In the genomic region with DNA sequence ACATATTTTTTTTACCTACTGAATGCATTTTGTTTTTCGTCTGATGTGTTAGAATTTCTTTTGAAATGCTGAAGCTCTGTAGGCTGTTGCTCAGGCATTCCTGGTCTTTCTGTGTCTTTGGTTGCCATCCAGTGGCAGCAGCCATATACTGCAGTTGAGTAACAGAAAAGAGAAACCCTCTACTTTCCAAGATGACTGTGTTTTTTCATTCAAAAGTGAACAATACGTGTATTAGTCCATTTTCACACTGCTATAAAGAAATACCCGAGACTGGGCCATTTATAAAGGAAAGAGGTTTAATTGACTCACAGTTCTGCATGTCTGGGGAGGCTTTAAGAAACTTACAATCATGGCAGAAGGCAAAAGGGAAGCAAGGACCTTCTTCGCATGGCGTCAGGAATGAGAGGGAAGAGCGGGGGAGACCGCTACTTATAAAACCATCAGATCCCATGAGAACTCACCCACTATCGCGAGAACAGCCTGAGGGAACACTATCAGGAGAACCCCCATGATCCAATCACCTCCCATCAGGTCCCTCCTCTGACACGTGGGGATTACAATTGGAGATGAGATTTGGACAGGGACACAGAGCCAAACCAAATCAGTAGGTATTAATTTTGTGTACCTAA, we compare ENCODE assay signal across 8 cellular contexts. TPM values are rescaled to one million over a fixed set of nuclear protein-coding genes. Genes with fewer than 3 reads are reported as not detected.
DNase-seq lines count a peak whose midpoint lies in the region; ATAC-seq, FAIRE-seq and TF ChIP-seq lines count a peak whose summit lies in the region.

No MANE protein-coding gene starts in this region.

- BruUV-seq in HCT116 (replicated peaks; lab: Mats Ljungman, UMichigan) (TSS peak; percentile 93), mammary epithelial cell (replicated peaks; lab: Mats Ljungman, UMichigan) (TSS peak; percentile 94)

- FAIRE-seq in TTC549 (lab: Jason Lieb, UNC): peak; percentile 82

- no peaks in the 10 kb centered on the region for H4K20me1 ChIP-seq in HCT116 (ENCODE audit: insufficient read depth)
- H4K20me1 ChIP-seq in mammary epithelial cell (ENCODE audit: insufficient read depth, low read length): no peaks in the 10 kb centered on the region

- peak; percentile 80 for TF ChIP-seq RAD21 in HCT116 (IDR thresholded peaks at IDR 0.05; ENCODE audit: low read depth)

- H2AFZ ChIP-seq in HCT116 (ENCODE audit: low read depth, low read length, poor library complexity, severe bottlenecking) (peak overlapping the region; percentile 47), mammary epithelial cell (ENCODE audit: low read depth, low read length) (peak overlapping the region; percentile 77)

- intact Hi-C loops in HCT116 (cut with micrococcal nuclease) (loop anchor here (1.0 kb wide), 3 partner anchors 245 to 526 kb away; partner anchors contain the start of genes NOP10 and NUTM1), mammary epithelial cell (cut with micrococcal nuclease) (loop anchor here (1.0 to 10.0 kb wide), 6 partner anchors 63 to 526 kb away; partner anchors contain the start of genes KATNBL1, LPCAT4, NOP10 and NUTM1)

- in situ Hi-C loops in mammary epithelial cell (cut with MboI; ENCODE audit: low sequenced_read_pairs in 2 of 2): loop anchor here (25.0 kb wide), 2 partner anchors 351 to 476 kb away; partner anchors contain the start of genes EMC4 (in 2 of the 2), EMC7 (in 2 of the 2) and PGBD4 (in 2 of the 2)

- TF ChIP-seq CTCF in HCT116 (IDR thresholded peaks at IDR 0.05 in 2 of 3, conservative IDR thresholded peaks at IDR 0.05 in 1 of 3; ENCODE audit: borderline replicate concordance in 1 of 3, insufficient read depth in 1 of 3, low read depth in 2 of 3, low read length in 2 of 3): peak; percentile 67 to 82 (median 75); a peak in 5 of 6 replicates
- TF ChIP-seq CTCF in mammary epithelial cell (conservative IDR thresholded peaks at IDR 0.05 in 1 of 2, IDR thresholded peaks at IDR 0.05 in 1 of 2; ENCODE audit: extremely low read depth in 1 of 2, insufficient read depth in 1 of 2, low read depth in 1 of 2, low read length in 2 of 2): peak; percentile 71 to 75

- H3K4me2 ChIP-seq in HCT116 (ENCODE audit: low read length): peak overlapping the region; percentile 65
- H3K4me2 ChIP-seq in mammary epithelial cell (ENCODE audit: insufficient read depth, low read depth, low read length): peak overlapping the region; percentile 71

- no peaks in the 10 kb centered on the region for H3K9me2 ChIP-seq in HCT116 (ENCODE audit: insufficient read depth)

- CTCF ChIA-PET in HCT116 (lab: Charles Lee): interaction anchor here (0.7 to 1.3 kb wide), 8 partner anchors 23 to 527 kb away, joined by 3 to 9 read pairs (median 4); partner anchors contain the start of genes KATNBL1, LPCAT4 and SLC12A6
- CTCF ChIA-PET in mammary epithelial cell (lab: Charles Lee; ENCODE audit: low non-redundant PET): interaction anchor here (0.6 kb wide), 1 partner anchor 324 kb away, joined by 3 read pairs; no protein-coding TSS in a partner anchor

- peaks cover 6 to 18% of the 10 kb centered on the region in 2 experiments; a peak in 3 of 4 replicates for H3K4me1 ChIP-seq in HCT116 (ENCODE audit: control insufficient read depth in 1 of 2, insufficient read depth in 2 of 2, low read length in 2 of 2)
- H3K4me1 ChIP-seq in mammary epithelial cell (ENCODE audit: insufficient read depth, low read length): peaks cover 8% of the 10 kb centered on the region

- WGBS in mammary epithelial cell (ENCODE audit: low coverage, missing lambda C conversion rate): 3% methylated on average over 10 of the region's 10 CpGs

- DNase-seq in Daoy (ENCODE audit: low read depth) (peak; percentile 66), HCT116 (ENCODE audit: low read depth, low spot score) (peak; percentile 77), NCI-H1930 (lab: John Stamatoyannopoulos, UW) (peak; percentile 39 to 43), mammary epithelial cell (peak; percentile 78), iris pigment epithelial cell (ENCODE audit: low read depth) (peak; percentile 83)
- peak; percentile 68 for DNase-seq in stimulated activated CD4-positive, alpha-beta T cell treated with anti-CD3 and anti-CD28 coated beads, Interleukin-15, amount 100 ng/mL, for 24 hours

- peak; percentile 96 for TF ChIP-seq POLR2A in HCT116 (IDR thresholded peaks at IDR 0.05; ENCODE audit: borderline replicate concordance, extremely low read depth, insufficient read depth, insufficient read length)

- POLR2A ChIA-PET in HCT116 (lab: Charles Lee): interaction anchor here (0.8 to 1.2 kb wide), 5 partner anchors 220 to 478 kb away, joined by 3 to 7 read pairs (median 3); partner anchors contain the start of gene KATNBL1

- ATAC-seq in HCT116 (peak; percentile 66), HG03095 (IDR thresholded peaks at IDR 0.05; ENCODE audit: unreplicated experiment) (no peak)

- peak overlapping the region; percentile 27 to 41 for H3K4me3 ChIP-seq in HCT116 (replicated peaks in 1 of 2; ENCODE audit: low read depth in 1 of 2, low read length in 2 of 2)
- peak overlapping the region; percentile 5 to 60 (median 29) for H3K4me3 ChIP-seq in mammary epithelial cell (replicated peaks in 1 of 3; ENCODE audit: insufficient read depth in 1 of 3, low read depth in 2 of 3, low read length in 3 of 3)

- peak overlapping the region; percentile 22; the same call in 1 of the 2 replicates for H3K9ac ChIP-seq in HCT116 (ENCODE audit: low read length)
- H3K9ac ChIP-seq in mammary epithelial cell (ENCODE audit: insufficient read depth, low read length): peak overlapping the region; percentile 42

- H3K27me3 ChIP-seq in HCT116 (ENCODE audit: insufficient read depth, low read length): no peaks in the 10 kb centered on the region
- H3K27me3 ChIP-seq in mammary epithelial cell (ENCODE audit: insufficient read depth, low read length): no peaks in the 10 kb centered on the region

- no peaks in the 10 kb centered on the region for H3K36me3 ChIP-seq in HCT116 (ENCODE audit: control insufficient read depth in 1 of 2, insufficient read depth in 2 of 2, low read length in 2 of 2)
- no peaks in the 10 kb centered on the region for H3K36me3 ChIP-seq in mammary epithelial cell (ENCODE audit: insufficient read depth, low read length)

- H3K9me3 ChIP-seq in HCT116 (ENCODE audit: control insufficient read depth in 1 of 2, insufficient read depth in 1 of 2, low read depth in 1 of 2, low read length in 2 of 2): no peaks in the 10 kb centered on the region
- no peaks in the 10 kb centered on the region for H3K9me3 ChIP-seq in mammary epithelial cell (replicated peaks; ENCODE audit: insufficient read depth, low read length)

- dilution Hi-C loops in mammary epithelial cell (cut with HindIII; ENCODE audit: low sequenced_read_pairs): no loop called here

- peak overlapping the region; percentile 20; the same call in 1 of the 2 replicates for H3K27ac ChIP-seq in HCT116 (ENCODE audit: low read depth, low read length)
- peak overlapping the region; percentile 22 for H3K27ac ChIP-seq in mammary epithelial cell (ENCODE audit: insufficient read depth, low read depth, low read length)

- RAD21 ChIA-PET in HCT116 (lab: Charles Lee; ENCODE audit: low non-redundant PET in 1 of 2, low total read pairs in 2 of 2, uncharacterized antibody in 2 of 2, unreplicated experiment in 2 of 2): interaction anchor here in 1 of 2 experiments (0.7 to 1.1 kb wide), 2 partner anchors 230 to 850 kb away, joined by 3 read pairs; no protein-coding TSS in a partner anchor

- no peaks in the 10 kb centered on the region for H3K79me2 ChIP-seq in HCT116 (ENCODE audit: insufficient read depth, low read length)
- H3K79me2 ChIP-seq in mammary epithelial cell (ENCODE audit: insufficient read depth, low read length): peaks cover 20% of the 10 kb centered on the region

TF ChIP-seq in HCT116, 20 proteins besides CTCF, POLR2A, EP300 and RAD21:
- TF ChIP-seq EZH2phosphoT487 (IDR thresholded peaks at IDR 0.05; ENCODE audit: borderline replicate concordance) (no peak), POLR2AphosphoS5 (IDR thresholded peaks at IDR 0.05; ENCODE audit: low read depth, low read length) (peak; percentile 49), YY1 (IDR thresholded peaks at IDR 0.05; ENCODE audit: extremely low read depth, insufficient replicate concordance, low read depth, low read length) (peak; percentile 49)
- TF ChIP-seq, protein P1, sequence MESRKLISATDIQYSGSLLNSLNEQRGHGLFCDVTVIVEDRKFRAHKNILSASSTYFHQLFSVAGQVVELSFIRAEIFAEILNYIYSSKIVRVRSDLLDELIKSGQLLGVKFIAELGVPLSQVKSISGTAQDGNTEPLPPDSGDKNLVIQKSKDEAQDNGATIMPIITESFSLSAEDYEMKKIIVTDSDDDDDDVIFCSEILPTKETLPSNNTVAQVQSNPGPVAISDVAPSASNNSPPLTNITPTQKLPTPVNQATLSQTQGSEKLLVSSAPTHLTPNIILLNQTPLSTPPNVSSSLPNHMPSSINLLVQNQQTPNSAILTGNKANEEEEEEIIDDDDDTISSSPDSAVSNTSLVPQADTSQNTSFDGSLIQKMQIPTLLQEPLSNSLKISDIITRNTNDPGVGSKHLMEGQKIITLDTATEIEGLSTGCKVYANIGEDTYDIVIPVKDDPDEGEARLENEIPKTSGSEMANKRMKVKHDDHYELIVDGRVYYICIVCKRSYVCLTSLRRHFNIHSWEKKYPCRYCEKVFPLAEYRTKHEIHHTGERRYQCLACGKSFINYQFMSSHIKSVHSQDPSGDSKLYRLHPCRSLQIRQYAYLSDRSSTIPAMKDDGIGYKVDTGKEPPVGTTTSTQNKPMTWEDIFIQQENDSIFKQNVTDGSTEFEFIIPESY (IDR thresholded peaks at IDR 0.05; ENCODE audit: extremely low read depth, insufficient replicate concordance, low read length): peak; percentile 92
TF ChIP-seq in HCT116: peak in this region for 3.

RNA-seq across cellular contexts. Expression of gene GOLGA8B, which starts 4.7 kb away (rescaled TPM):
- total RNA-seq in Daoy (2014; rRNA removed; shearing (Covaris generic)): 19.9 and 22.6 TPM in 2 replicates
- total RNA-seq in HCT116 (2021; ENCODE audit: unreplicated experiment) (69.9 TPM), mammary epithelial cell (100 to 1,000 TPM in 1 of 2 donors, 10 to 100 TPM in 1; 66.3 to 109 TPM)
- polyA plus RNA-seq in HCT116 (2012): 35.4 and 37.3 TPM in 2 replicates
- 31.2 TPM for polyA plus RNA-seq in mammary epithelial cell
- polyA minus RNA-seq in mammary epithelial cell: 57.9 TPM
